7 cellular contexts compared by ENCODE assay signal in genomic region chr10:30628576-30628975, GRCh38. TPM values are rescaled to one million over a fixed set of nuclear protein-coding genes. Genes with fewer than 3 reads are reported as not detected.
"Had no signal": no experiment of that assay in that cellular context is flagged by ENCODE, and none has a peak within 500 bp of the region (broad histone marks: within the 10 kb centered on the region; RNA-seq: fewer than 3 reads in every experiment).

No MANE protein-coding gene starts in this region.

RNA-seq across cellular contexts. Expression of gene LYZL2, which starts 1.0 kb away (rescaled TPM):
- total RNA-seq: GM23248, GM23338, H1, H4, H7, H9, HFFc6 had no signal
- polyA plus RNA-seq: GM23248, GM23338, H1 had no signal
